In genomic region chr3:180990494-180990893, GRCh38 we compare ENCODE assay signal across 10 cellular contexts. TPM values are rescaled to one million over a fixed set of nuclear protein-coding genes. Genes with fewer than 3 reads are reported as not detected.
DNase-seq lines count a peak whose midpoint lies in the region; ATAC-seq and TF ChIP-seq lines count a peak whose summit lies in the region.
"Had no signal": no experiment of that assay in that cellular context is flagged by ENCODE, and none has a peak within 500 bp of the region (broad histone marks: within the 10 kb centered on the region; RNA-seq: fewer than 3 reads in every experiment).

No MANE protein-coding gene starts in this region.

- POLR2A ChIA-PET in activated CD4-positive, alpha-beta T cell treated with anti-CD3 and anti-CD28 coated beads, Interleukin-2, amount 10 ng/mL, durations not matched to agents 7 days and 5 days (lab: Charles Lee), result no interaction called here

- peak overlapping the region; percentile 91 for H3K4me3 Mint-ChIP-seq in activated CD4-positive, alpha-beta T cell treated with anti-CD3 and anti-CD28 coated beads, Interleukin-2, amount 10 ng/mL, durations not matched to agents 7 days and 5 days

- TF ChIP-seq CTCF in WERI-Rb-1 (IDR thresholded peaks at IDR 0.05; ENCODE audit: low read depth, low read length), result no peak
- no peak for TF ChIP-seq CTCF in testis (IDR thresholded peaks at IDR 0.05)

- in situ Hi-C loops in G401 (cut with HindIII; ENCODE audit: low sequenced_read_pairs), result no loop called here

- intact Hi-C loops in testis (cut with DNase I; ENCODE audit: low total_unique reads), result no loop called here

- H3K27me3 Mint-ChIP-seq in activated CD4-positive, alpha-beta T cell treated with anti-CD3 and anti-CD28 coated beads, Interleukin-2, amount 10 ng/mL, durations not matched to agents 7 days and 5 days, result peaks cover 3% of the 10 kb centered on the region

- no peak overlapping the region for H3K27ac Mint-ChIP-seq in activated CD4-positive, alpha-beta T cell treated with anti-CD3 and anti-CD28 coated beads, Interleukin-2, amount 10 ng/mL, durations not matched to agents 7 days and 5 days

- peaks cover 11% of the 10 kb centered on the region for H3K36me3 Mint-ChIP-seq in activated CD4-positive, alpha-beta T cell treated with anti-CD3 and anti-CD28 coated beads, Interleukin-2, amount 10 ng/mL, durations not matched to agents 7 days and 5 days (ENCODE audit: low read depth)

- no peak for DNase-seq in activated CD4-positive, alpha-beta T cell treated with anti-CD3 and anti-CD28 coated beads, Interleukin-2, amount 10 ng/mL, durations not matched to agents 7 days and 5 days
- DNase-seq in activated CD4-positive, alpha-beta T cell treated with anti-CD3 and anti-CD28 coated beads, Interleukin-2, amount 50 U/mL, for 1 hour, result no peak
- no peak for DNase-seq in WERI-Rb-1
- no peak for DNase-seq in testis
- DNase-seq in G401 (ENCODE audit: low spot score), result no peak
- DNase-seq: COR-L47; stimulated activated CD8-positive, alpha-beta memory T cell treated with anti-CD3 and anti-CD28 coated beads, Interleukin-4, amount 100 ng/mL, for 48 hours had no signal

- H3K27me3 ChIP-seq in WERI-Rb-1 (ENCODE audit: insufficient read depth, low read depth, severe bottlenecking) (peaks cover 33% of the 10 kb centered on the region), iPS-18a (ENCODE audit: control insufficient read depth, insufficient read depth, low read length) (no peaks in the 10 kb centered on the region), testis (no peaks in the 10 kb centered on the region)

- H3K4me1 ChIP-seq in iPS-18a (ENCODE audit: control insufficient read depth, low read depth, low read length) (no peaks in the 10 kb centered on the region), testis (peaks cover 9% of the 10 kb centered on the region)

- 9 to 20% methylated on average over 2 of the region's 2 CpGs for WGBS in testis, 2 donors

- no peak for TF ChIP-seq POLR2A in testis (IDR thresholded peaks at IDR 0.05)

- H3K9ac ChIP-seq in iPS-18a (ENCODE audit: low read length), result no peak overlapping the region

- H3K36me3 ChIP-seq in WERI-Rb-1 (peaks cover 9% of the 10 kb centered on the region), iPS-18a (ENCODE audit: control insufficient read depth, low read depth, low read length) (peaks cover 13% of the 10 kb centered on the region), testis (ENCODE audit: low read depth, missing control alignments) (no peaks in the 10 kb centered on the region)

- H3K4me3 ChIP-seq in WERI-Rb-1 (ENCODE audit: low read depth, low read length), result peak overlapping the region; percentile 85; the same call in 1 of the 2 replicates
- H3K4me3 ChIP-seq in iPS-18a (ENCODE audit: low read length), result peak overlapping the region; percentile 78
- H3K4me3 ChIP-seq in testis, result peak overlapping the region; percentile 90 to 93

- peaks cover 27% of the 10 kb centered on the region for H3K4me1 Mint-ChIP-seq in activated CD4-positive, alpha-beta T cell treated with anti-CD3 and anti-CD28 coated beads, Interleukin-2, amount 10 ng/mL, durations not matched to agents 7 days and 5 days

- CTCF ChIA-PET in activated CD4-positive, alpha-beta T cell treated with anti-CD3 and anti-CD28 coated beads, Interleukin-2, amount 10 ng/mL, durations not matched to agents 7 days and 5 days (lab: Charles Lee), result no interaction called here

- H3K27ac ChIP-seq in WERI-Rb-1, result no peak overlapping the region
- no peak overlapping the region for H3K27ac ChIP-seq in iPS-18a (ENCODE audit: low read length)
- peak overlapping the region in 1 of 2 donors; percentile 86 for H3K27ac ChIP-seq in testis

- ATAC-seq in GM21576 (IDR thresholded peaks at IDR 0.05; ENCODE audit: unreplicated experiment) (no peak), GM21367 (IDR thresholded peaks at IDR 0.05; ENCODE audit: unreplicated experiment) (no peak)

- H3K9me3 Mint-ChIP-seq in activated CD4-positive, alpha-beta T cell treated with anti-CD3 and anti-CD28 coated beads, Interleukin-2, amount 10 ng/mL, durations not matched to agents 7 days and 5 days, result no peaks in the 10 kb centered on the region

- H3K9me3 ChIP-seq in WERI-Rb-1 (ENCODE audit: severe bottlenecking) (no peaks in the 10 kb centered on the region), iPS-18a (ENCODE audit: control insufficient read depth, low read depth, low read length) (no peaks in the 10 kb centered on the region), testis (no peaks in the 10 kb centered on the region)

RNA-seq across cellular contexts. Expression of gene DNAJC19, which starts 1.0 kb away (rescaled TPM):
- total RNA-seq in activated CD4-positive, alpha-beta T cell treated with anti-CD3 and anti-CD28 coated beads, Interleukin-2, amount 10 ng/mL, durations not matched to agents 7 days and 5 days, result 10 to 100 TPM; 33.5 to 45.7 TPM
- 10 to 100 TPM; 28.1 to 28.3 TPM for total RNA-seq in testis
- polyA plus RNA-seq in testis (ENCODE audit: insufficient read depth, low read depth, low replicate concordance), result 32.1 TPM
- 55.2 and 59.0 TPM in 2 replicates for total RNA-seq in G401 (2014; rRNA removed; shearing (Covaris generic))
